ENCODE assay signal across 6 cellular contexts in the genomic region with DNA sequence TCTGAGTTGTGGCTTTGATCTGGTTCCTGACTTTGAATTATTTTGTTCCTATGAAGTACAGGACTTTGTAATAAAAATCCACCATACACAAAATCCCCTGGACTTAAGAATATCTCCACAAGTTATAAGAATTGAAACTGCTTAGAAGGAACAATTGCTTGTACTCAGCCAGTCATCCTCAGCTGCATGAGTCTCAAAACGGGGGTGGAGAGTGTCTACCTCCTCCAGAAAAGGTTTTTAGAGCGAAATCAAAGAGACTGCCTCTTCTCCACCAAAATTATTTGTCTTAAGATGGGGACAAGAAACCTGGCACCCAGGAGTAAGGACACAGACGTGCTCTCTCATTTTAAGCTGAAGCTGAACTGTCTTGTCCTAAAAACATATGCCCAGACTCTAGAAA.
"Had no signal": no experiment of that assay in that cellular context is flagged by ENCODE, and none has a peak within 500 bp of the region (broad histone marks: within the 10 kb centered on the region; RNA-seq: fewer than 3 reads in every experiment).

No MANE protein-coding gene starts in this region.

- DNase-seq: GM23248, GOT3, H7, HFFc6, IMR-90, KG1 had no signal

- H3K9me3 Mint-ChIP-seq: HFFc6 had no signal

- H3K4me3 Mint-ChIP-seq: HFFc6 had no signal

- H3K27ac Mint-ChIP-seq: HFFc6 had no signal
